Comparison of ENCODE assay signal across 8 cellular contexts in the genomic region with DNA sequence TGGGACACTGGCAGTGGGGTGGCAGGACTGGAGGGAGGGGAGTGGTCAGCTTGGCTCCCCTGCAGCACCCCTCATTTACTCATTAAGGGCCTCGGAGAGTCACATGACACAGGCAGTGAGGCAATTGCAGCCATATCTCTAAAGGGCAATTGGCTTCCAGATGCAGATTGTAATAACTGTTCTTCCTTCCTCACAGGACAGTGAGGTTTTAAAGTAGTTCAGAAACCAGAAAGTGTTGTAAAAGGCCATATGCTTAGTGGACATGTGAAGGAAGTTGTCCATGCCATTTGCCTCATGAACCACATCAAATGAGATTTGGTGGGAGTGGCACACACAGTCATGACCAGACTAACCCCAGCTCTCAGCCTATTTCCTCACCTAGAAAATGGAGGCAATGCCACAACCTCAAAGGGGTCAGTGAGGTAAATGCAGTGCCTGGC. TPM values are rescaled to one million over a fixed set of nuclear protein-coding genes. Genes with fewer than 3 reads are reported as not detected.
A peak's percentile ranks its signal among the peaks of the same experiment; 100 is the strongest.
DNase-seq lines count a peak whose midpoint lies in the region; ATAC-seq and FAIRE-seq lines count a peak whose summit lies in the region.

No MANE protein-coding gene starts in this region.

- peak overlapping the region; percentile 68 for H3K4me3 Mint-ChIP-seq in activated naive CD8-positive, alpha-beta T cell treated with anti-CD3 and anti-CD28 coated beads, Interleukin-2, amount 10 ng/mL, durations not matched to agents 7 days and 5 days

- H3K36me3 Mint-ChIP-seq in activated naive CD4-positive, alpha-beta T cell treated with anti-CD3 and anti-CD28 coated beads, Interleukin-2, amount 50 U/mL, for 72 hours = no peaks in the 10 kb centered on the region
- peaks cover 9% of the 10 kb centered on the region for H3K36me3 Mint-ChIP-seq in activated naive CD8-positive, alpha-beta T cell treated with anti-CD3 and anti-CD28 coated beads, Interleukin-2, amount 10 ng/mL, durations not matched to agents 7 days and 5 days

- DNase-seq in activated naive CD4-positive, alpha-beta T cell treated with anti-CD3 and anti-CD28 coated beads, Interleukin-2, amount 50 U/mL, for 72 hours (ENCODE audit: low spot score in 2 of 2) = no peak
- DNase-seq in activated naive CD4-positive, alpha-beta T cell (lab: John Stamatoyannopoulos, UW) = no peak
- no peak for DNase-seq in activated naive CD8-positive, alpha-beta T cell treated with anti-CD3 and anti-CD28 coated beads, Interleukin-2, amount 10 ng/mL, durations not matched to agents 7 days and 5 days
- DNase-seq in left colon (no peak), urothelium cell line (ENCODE audit: low spot score) (no peak), H4 (ENCODE audit: low spot score) (no peak)

- no peaks in the 10 kb centered on the region for H3K27me3 Mint-ChIP-seq in activated naive CD8-positive, alpha-beta T cell treated with anti-CD3 and anti-CD28 coated beads, Interleukin-2, amount 10 ng/mL, durations not matched to agents 7 days and 5 days

- intact Hi-C loops in left colon (cut with DNase I, micrococcal nuclease) = no loop called here

- peak overlapping the region; percentile 19 for H3K27ac ChIP-seq in temporal lobe (ENCODE audit: low read depth, low read length)

- FAIRE-seq in urothelium cell line (lab: Jason Lieb, UNC) = no peak

- no peaks in the 10 kb centered on the region for H3K9me3 Mint-ChIP-seq in activated naive CD4-positive, alpha-beta T cell treated with anti-CD3 and anti-CD28 coated beads, Interleukin-2, amount 50 U/mL, for 72 hours
- H3K9me3 Mint-ChIP-seq in activated naive CD8-positive, alpha-beta T cell treated with anti-CD3 and anti-CD28 coated beads, Interleukin-2, amount 10 ng/mL, durations not matched to agents 7 days and 5 days = no peaks in the 10 kb centered on the region

- peaks cover 24% of the 10 kb centered on the region for H3K4me1 Mint-ChIP-seq in activated naive CD8-positive, alpha-beta T cell treated with anti-CD3 and anti-CD28 coated beads, Interleukin-2, amount 10 ng/mL, durations not matched to agents 7 days and 5 days

- ATAC-seq in activated naive CD4-positive, alpha-beta T cell treated with anti-CD3 and anti-CD28 coated beads, Interleukin-2, amount 50 U/mL, for 72 hours = peak; percentile 60 to 80
- ATAC-seq in activated naive CD8-positive, alpha-beta T cell treated with anti-CD3 and anti-CD28 coated beads, Interleukin-2, amount 10 ng/mL, durations not matched to agents 7 days and 5 days (ENCODE audit: low read depth) = peak; percentile 40
- ATAC-seq in left colon (peak; percentile 65), GM19395 (IDR thresholded peaks at IDR 0.05; ENCODE audit: unreplicated experiment) (no peak)

- peak overlapping the region in 1 of 2 donors; percentile 67 for H3K27ac Mint-ChIP-seq in activated naive CD4-positive, alpha-beta T cell treated with anti-CD3 and anti-CD28 coated beads, Interleukin-2, amount 50 U/mL, for 72 hours
- H3K27ac Mint-ChIP-seq in activated naive CD8-positive, alpha-beta T cell treated with anti-CD3 and anti-CD28 coated beads, Interleukin-2, amount 10 ng/mL, durations not matched to agents 7 days and 5 days = peak overlapping the region; percentile 91

- POLR2A ChIA-PET in activated naive CD8-positive, alpha-beta T cell treated with anti-CD3 and anti-CD28 coated beads, Interleukin-2, amount 10 ng/mL, durations not matched to agents 7 days and 5 days (lab: Charles Lee) = interaction anchor here (0.5 to 2.9 kb wide), 4 partner anchors 12 to 61 kb away, joined by 4 to 17 read pairs (median 9); a partner anchor contains a TSS

RNA-seq across cellular contexts. Expression of a gene that starts 11.1 kb away (rescaled TPM):
- total RNA-seq in activated naive CD4-positive, alpha-beta T cell treated with anti-CD3 and anti-CD28 coated beads, Interleukin-2, amount 50 U/mL, for 72 hours = 10 to 100 TPM; 46.6 to 57.2 TPM
- 10 to 100 TPM; 31.5 to 31.7 TPM for total RNA-seq in activated naive CD8-positive, alpha-beta T cell treated with anti-CD3 and anti-CD28 coated beads, Interleukin-2, amount 10 ng/mL, durations not matched to agents 7 days and 5 days
- total RNA-seq in left colon = 10 to 100 TPM; 36.3 to 46.4 TPM
- total RNA-seq in temporal lobe = 14.0 TPM
- 79.5 and 82.1 TPM in 2 replicates for total RNA-seq in H4 (2014; rRNA removed; shearing (Covaris generic))

RNA-seq across cellular contexts. Expression of a gene that starts 11.9 kb away (rescaled TPM):
- total RNA-seq in activated naive CD4-positive, alpha-beta T cell treated with anti-CD3 and anti-CD28 coated beads, Interleukin-2, amount 50 U/mL, for 72 hours = 10 to 100 TPM; 17.2 to 23.6 TPM
- 10 to 100 TPM; 25.1 to 26.3 TPM for total RNA-seq in activated naive CD8-positive, alpha-beta T cell treated with anti-CD3 and anti-CD28 coated beads, Interleukin-2, amount 10 ng/mL, durations not matched to agents 7 days and 5 days
- total RNA-seq in left colon (10 to 100 TPM; 20.0 to 20.9 TPM), temporal lobe (4.7 TPM)
- total RNA-seq in H4 (2014; rRNA removed; shearing (Covaris generic)) = 2.8 and 3.9 TPM in 2 replicates

RNA-seq across cellular contexts. Expression of a gene that starts 35.7 kb away (rescaled TPM):
- 10 to 100 TPM; 14.3 to 45.8 TPM for total RNA-seq in activated naive CD4-positive, alpha-beta T cell treated with anti-CD3 and anti-CD28 coated beads, Interleukin-2, amount 50 U/mL, for 72 hours
- total RNA-seq in activated naive CD8-positive, alpha-beta T cell treated with anti-CD3 and anti-CD28 coated beads, Interleukin-2, amount 10 ng/mL, durations not matched to agents 7 days and 5 days = 10 to 100 TPM; 26.0 to 29.4 TPM
- total RNA-seq in left colon (10 to 100 TPM; 19.9 to 21.7 TPM), temporal lobe (4.4 TPM)
- 5.7 and 11.0 TPM in 2 replicates for total RNA-seq in H4 (2014; rRNA removed; shearing (Covaris generic))

RNA-seq across cellular contexts. Expression of a gene that starts 42.5 kb away (rescaled TPM):
- total RNA-seq in activated naive CD4-positive, alpha-beta T cell treated with anti-CD3 and anti-CD28 coated beads, Interleukin-2, amount 50 U/mL, for 72 hours = 100 to 1,000 TPM in 1 of 2 donors, 10 to 100 TPM in 1; 98.9 to 107 TPM
- total RNA-seq in activated naive CD8-positive, alpha-beta T cell treated with anti-CD3 and anti-CD28 coated beads, Interleukin-2, amount 10 ng/mL, durations not matched to agents 7 days and 5 days = 10 to 100 TPM; 81.7 to 84.2 TPM
- total RNA-seq in left colon (10 to 100 TPM; 43.1 to 53.2 TPM), temporal lobe (18.9 TPM)
- 72.7 and 133 TPM in 2 replicates for total RNA-seq in H4 (2014; rRNA removed; shearing (Covaris generic))

RNA-seq across cellular contexts. Expression of a gene that starts 46.0 kb away (rescaled TPM):
- 10 to 100 TPM in 1 of 2 donors, 1 to 10 TPM in 1; 6.8 to 15.2 TPM for total RNA-seq in activated naive CD4-positive, alpha-beta T cell treated with anti-CD3 and anti-CD28 coated beads, Interleukin-2, amount 50 U/mL, for 72 hours
- 10 to 100 TPM; 12.4 to 13.4 TPM for total RNA-seq in activated naive CD8-positive, alpha-beta T cell treated with anti-CD3 and anti-CD28 coated beads, Interleukin-2, amount 10 ng/mL, durations not matched to agents 7 days and 5 days
- total RNA-seq in left colon (under 1 TPM; 0.28 to 0.52 TPM), temporal lobe (18.9 TPM)
- total RNA-seq in H4 (2014; rRNA removed; shearing (Covaris generic)) = 0.37 and 1.1 TPM in 2 replicates
